In genomic region chr1:20480261-20481157, GRCh38 we compare ENCODE assay signal across 15 cellular contexts. TPM values are rescaled to one million over a fixed set of nuclear protein-coding genes. Genes with fewer than 3 reads are reported as not detected.
DNase-seq lines count a peak whose midpoint lies in the region; ATAC-seq and TF ChIP-seq lines count a peak whose summit lies in the region.
"Had no signal": no experiment of that assay in that cellular context is flagged by ENCODE, and none has a peak within 500 bp of the region (broad histone marks: within the 10 kb centered on the region; RNA-seq: fewer than 3 reads in every experiment).

No MANE protein-coding gene starts in this region.

- H3K27me3 ChIP-seq in Caco-2 (replicated peaks; ENCODE audit: control insufficient read depth, insufficient read depth, low read length) (no peaks in the 10 kb centered on the region), RWPE2 (ENCODE audit: insufficient read depth, poor library complexity, severe bottlenecking) (no peaks in the 10 kb centered on the region)

- H3K27ac ChIP-seq in RWPE2 (ENCODE audit: poor library complexity, severe bottlenecking) (peak overlapping the region; percentile 5), coronary artery (no peak overlapping the region)
- H3K27ac ChIP-seq: neutrophil had no signal

- BruUV-seq in Caco-2 (replicated peaks; lab: Mats Ljungman, UMichigan), result TSS peak; percentile 74

- CTCF ChIA-PET in Caco-2 (lab: Charles Lee), result interaction anchor here (0.9 to 1.0 kb wide), 3 partner anchors 14 to 119 kb away, joined by 3 read pairs; no protein-coding TSS in a partner anchor

- no peaks in the 10 kb centered on the region for H3K9me3 Mint-ChIP-seq in Caco-2 (ENCODE audit: unreplicated experiment)
- H3K9me3 Mint-ChIP-seq: activated T-helper 1 cell treated with anti-CD3 and anti-CD28 coated beads, Interleukin-12 subunit alpha, Interleukin-12 subunit beta, Interleukin-2, Interleukin-4 antibody, amounts not matched to agents 30 ng/mL and 10 ng/mL and 1 ng/mL, durations not matched to agents 14 hours and 24 hours and 36 hours; stimulated activated naive B cell treated with anti-CD40 and anti-IgM and Interleukin-4, amounts not matched to agents 10 μg/mL and 1 μg/mL and 100 μg/mL, for 72 hours had no signal

- DNase-seq in Caco-2 (peak; percentile 86 to 93), RWPE2 (ENCODE audit: low spot score) (no peak), inferior parietal cortex (ENCODE audit: extremely low spot score) (peak; percentile 64), nucleus accumbens (lab: John Stamatoyannopoulos, UW) (peak in 45 of 56 donors; percentile 11 to 90 (median 58)), coronary artery (ENCODE audit: low spot score) (no peak)
- DNase-seq in stimulated activated CD4-positive, alpha-beta T cell treated with anti-CD3 and anti-CD28 coated beads, Interleukin-1b, Interleukin-23, amount 100 ng/mL, for 48 hours, result no peak
- DNase-seq: AML-193; NCI-H226; stimulated activated CD4-positive, alpha-beta T cell treated with anti-CD3 and anti-CD28 coated beads, Interleukin-2, amount 100 ng/mL, for 24 hours; stimulated activated naive B cell treated with anti-CD40 and anti-IgM and Interleukin-4, amounts not matched to agents 10 μg/mL and 1 μg/mL and 100 μg/mL, for 72 hours had no signal

- H3K36me3 ChIP-seq in Caco-2 (ENCODE audit: control insufficient read depth, insufficient read depth, low read length) (0 out of 2 replicates have a peak, but pooled peaks cover 1% of the 10 kb centered on the region), RWPE2 (ENCODE audit: low read depth) (peaks cover 13% of the 10 kb centered on the region)
- H3K36me3 ChIP-seq: neutrophil had no signal

- ATAC-seq in RWPE2 (ENCODE audit: low read depth), result no peak
- ATAC-seq in HG02759 (IDR thresholded peaks at IDR 0.05; ENCODE audit: unreplicated experiment), result no peak
- no peak for ATAC-seq in HG03159 (IDR thresholded peaks at IDR 0.05; ENCODE audit: unreplicated experiment)
- ATAC-seq: esophagus mucosa; stimulated activated naive B cell treated with anti-CD40 and anti-IgM and Interleukin-4, amounts not matched to agents 10 μg/mL and 1 μg/mL and 100 μg/mL, for 72 hours had no signal

- peak overlapping the region; percentile 82 for H3K27ac Mint-ChIP-seq in Caco-2 (ENCODE audit: unreplicated experiment)
- H3K27ac Mint-ChIP-seq: activated T-helper 1 cell treated with anti-CD3 and anti-CD28 coated beads, Interleukin-12 subunit alpha, Interleukin-12 subunit beta, Interleukin-2, Interleukin-4 antibody, amounts not matched to agents 30 ng/mL and 10 ng/mL and 1 ng/mL, durations not matched to agents 14 hours and 24 hours and 36 hours; stimulated activated naive B cell treated with anti-CD40 and anti-IgM and Interleukin-4, amounts not matched to agents 10 μg/mL and 1 μg/mL and 100 μg/mL, for 72 hours had no signal

- intact Hi-C loops in Caco-2 (cut with micrococcal nuclease; ENCODE audit: unreplicated experiment), result no loop called here

- H3K27me3 Mint-ChIP-seq in Caco-2 (ENCODE audit: insufficient read depth, unreplicated experiment), result no peaks in the 10 kb centered on the region

- TF ChIP-seq CTCF in Caco-2 (IDR thresholded peaks at IDR 0.05; ENCODE audit: insufficient read depth in 1 of 2, low read depth in 1 of 2, low read length in 1 of 2, severe bottlenecking in 1 of 2, unreplicated experiment in 1 of 2) (no peak), RWPE2 (IDR thresholded peaks at IDR 0.05; ENCODE audit: poor library complexity, severe bottlenecking) (no peak), coronary artery (IDR thresholded peaks at IDR 0.05) (no peak)

- H3K9me3 ChIP-seq in Caco-2, result no peaks in the 10 kb centered on the region
- H3K9me3 ChIP-seq in RWPE2 (ENCODE audit: severe bottlenecking), result no peaks in the 10 kb centered on the region
- H3K9me3 ChIP-seq: neutrophil had no signal

- peak overlapping the region; percentile 31 for H3K4me3 ChIP-seq in Caco-2 (ENCODE audit: low read depth, low read length)
- no peak overlapping the region for H3K4me3 ChIP-seq in RWPE2 (ENCODE audit: severe bottlenecking)
- no peak overlapping the region for H3K4me3 ChIP-seq in coronary artery

- peaks cover 47% of the 10 kb centered on the region for H3K4me1 Mint-ChIP-seq in Caco-2 (ENCODE audit: low read depth, unreplicated experiment)

- peaks cover 17% of the 10 kb centered on the region for H3K36me3 Mint-ChIP-seq in Caco-2 (ENCODE audit: insufficient read depth, unreplicated experiment)
- H3K36me3 Mint-ChIP-seq: stimulated activated naive B cell treated with anti-CD40 and anti-IgM and Interleukin-4, amounts not matched to agents 10 μg/mL and 1 μg/mL and 100 μg/mL, for 72 hours had no signal

- peaks cover 70% of the 10 kb centered on the region for H3K4me1 ChIP-seq in Caco-2
- peaks cover 32% of the 10 kb centered on the region for H3K4me1 ChIP-seq in RWPE2 (ENCODE audit: insufficient read depth, poor library complexity, severe bottlenecking)

- POLR2A ChIA-PET in Caco-2 (lab: Charles Lee), result no interaction called here

- peak overlapping the region; percentile 76 for H3K4me3 Mint-ChIP-seq in Caco-2 (ENCODE audit: unreplicated experiment)
- H3K4me3 Mint-ChIP-seq: activated T-helper 1 cell treated with anti-CD3 and anti-CD28 coated beads, Interleukin-12 subunit alpha, Interleukin-12 subunit beta, Interleukin-2, Interleukin-4 antibody, amounts not matched to agents 30 ng/mL and 10 ng/mL and 1 ng/mL, durations not matched to agents 14 hours and 24 hours and 36 hours; stimulated activated naive B cell treated with anti-CD40 and anti-IgM and Interleukin-4, amounts not matched to agents 10 μg/mL and 1 μg/mL and 100 μg/mL, for 72 hours had no signal

RNA-seq across cellular contexts. Expression of gene CAMK2N1, which starts 5.5 kb away (rescaled TPM):
- 47.5 and 55.0 TPM in 2 replicates for total RNA-seq in Caco-2 (2022)

RNA-seq across cellular contexts. Expression of gene MUL1, which starts 27.4 kb away (rescaled TPM):
- total RNA-seq in Caco-2 (2022), result 18.3 and 18.7 TPM in 2 replicates

Comparison
In these comparisons a context has a peak if more than half of its experiments do, and no peak if none do; other contexts are left out.
1. DNase-seq: peak in Caco-2 (2 of 2), inferior parietal cortex (single experiment) and nucleus accumbens (45 of 56); none in RWPE2 (single experiment), coronary artery (single experiment) and stimulated activated CD4-positive, alpha-beta T cell treated with anti-CD3 and anti-CD28 coated beads, Interleukin-1b, Interleukin-23, amount 100 ng/mL, for 48 hours (single experiment).